Comparison of ENCODE assay signal across 20 cellular contexts in the genomic region with DNA sequence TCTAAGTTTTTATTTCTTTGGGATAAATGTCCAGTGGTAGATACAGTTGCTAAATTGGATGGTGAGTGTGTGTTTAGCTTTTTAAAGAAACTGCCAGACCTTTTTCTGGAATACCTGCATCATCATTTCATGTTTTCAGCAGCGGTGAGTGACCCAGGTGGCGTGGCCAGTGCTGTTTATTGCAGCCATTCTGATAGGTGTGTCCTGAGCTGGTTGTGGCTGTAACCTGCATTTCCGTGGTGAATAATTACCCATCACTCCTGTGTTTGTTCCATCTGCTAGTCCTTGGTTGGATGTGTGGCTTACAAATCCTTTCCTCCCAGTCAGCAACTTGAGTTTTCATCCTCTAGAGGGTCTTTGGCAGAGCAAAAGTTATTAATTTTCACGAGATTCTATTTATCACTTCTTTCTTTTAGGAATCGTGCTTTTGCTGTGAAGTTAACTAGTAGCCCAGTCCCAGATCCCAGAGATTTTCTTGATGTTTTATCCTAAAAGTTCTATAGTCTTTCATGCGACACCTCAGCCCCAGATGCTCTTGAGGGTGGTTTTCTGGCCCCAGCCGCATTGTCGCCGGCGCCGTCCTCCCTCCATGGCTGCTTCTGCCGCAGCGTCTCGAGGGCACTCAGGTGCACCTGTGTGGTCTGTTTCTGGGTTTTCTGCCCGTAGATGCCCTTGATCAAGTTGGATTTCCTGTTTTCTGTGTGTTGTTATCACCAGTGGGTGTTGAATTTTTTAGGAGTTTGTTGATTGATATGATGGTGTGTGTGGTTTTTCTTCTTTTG. TPM values are rescaled to one million over a fixed set of nuclear protein-coding genes. Genes with fewer than 3 reads are reported as not detected.
A peak's percentile ranks its signal among the peaks of the same experiment; 100 is the strongest.
DNase-seq lines count a peak whose midpoint lies in the region; ATAC-seq lines count a peak whose summit lies in the region.
"Had no signal": no experiment of that assay in that cellular context is flagged by ENCODE, and none has a peak within 500 bp of the region (broad histone marks: within the 10 kb centered on the region; RNA-seq: fewer than 3 reads in every experiment).

No MANE protein-coding gene starts in this region.

- ATAC-seq in activated T-cell treated with anti-CD3 and anti-CD28 coated beads, Interleukin-2, amount 50 U/mL, for 72 hours (replicated peaks in 1 of 2): no peak
- ATAC-seq in stimulated activated effector memory CD8-positive, alpha-beta T cell treated with anti-CD3 and anti-CD28 coated beads, Interleukin-12 subunit alpha, Interleukin-12 subunit beta, amount 100 ng/mL, for 72 hours: no peak
- no peak for ATAC-seq in GM18873 (IDR thresholded peaks at IDR 0.05; ENCODE audit: low FRiP score, unreplicated experiment)
- no peak for ATAC-seq in HG03175 (IDR thresholded peaks at IDR 0.05; ENCODE audit: unreplicated experiment)
- ATAC-seq: HCT116 had no signal

- H3K4me1 Mint-ChIP-seq in activated T-cell treated with anti-CD3 and anti-CD28 coated beads, Interleukin-2, amount 50 U/mL, for 72 hours (ENCODE audit: low read depth): no peaks in the 10 kb centered on the region
- peaks cover 16 to 37% of the 10 kb centered on the region in 2 donors for H3K4me1 Mint-ChIP-seq in immature natural killer cell
- peaks cover 49% of the 10 kb centered on the region for H3K4me1 Mint-ChIP-seq in stimulated activated effector memory CD8-positive, alpha-beta T cell treated with anti-CD3 and anti-CD28 coated beads, Interleukin-12 subunit alpha, Interleukin-12 subunit beta, amount 100 ng/mL, for 72 hours

- no peak overlapping the region for H3K4me3 Mint-ChIP-seq in activated T-cell treated with anti-CD3 and anti-CD28 coated beads, Interleukin-2, amount 50 U/mL, for 72 hours
- H3K4me3 Mint-ChIP-seq in immature natural killer cell: no peak overlapping the region
- H3K4me3 Mint-ChIP-seq in stimulated activated effector memory CD8-positive, alpha-beta T cell treated with anti-CD3 and anti-CD28 coated beads, Interleukin-12 subunit alpha, Interleukin-12 subunit beta, amount 100 ng/mL, for 72 hours: no peak overlapping the region

- no peaks in the 10 kb centered on the region for H3K27me3 Mint-ChIP-seq in activated T-cell treated with anti-CD3 and anti-CD28 coated beads, Interleukin-2, amount 50 U/mL, for 72 hours (ENCODE audit: low read depth)
- H3K27me3 Mint-ChIP-seq in immature natural killer cell (ENCODE audit: low read depth in 3 of 3): peaks cover 0 to 26% (median 2%) of the 10 kb centered on the region in 3 donors

- no peak for DNase-seq in activated T-cell treated with anti-CD3 and anti-CD28 coated beads, Interleukin-2, amount 50 U/mL, for 72 hours
- DNase-seq in activated T-cell treated with anti-CD3 and anti-CD28 coated beads, Interleukin-2, amount 50 U/mL, for 1 hour: no peak
- DNase-seq in Jurkat, Clone E6-1 (ENCODE audit: low read depth, low spot score): peak; percentile 36
- DNase-seq in immature natural killer cell (no peak), GF-D8 (lab: John Stamatoyannopoulos, UW) (no peak)
- DNase-seq in stimulated activated effector memory CD8-positive, alpha-beta T cell treated with anti-CD3 and anti-CD28 coated beads, Interleukin-12 subunit alpha, Interleukin-12 subunit beta, amount 100 ng/mL, for 72 hours (ENCODE audit: low spot score in 2 of 2): no peak
- DNase-seq: 8988T, AML-193, C1 segment of cervical spinal cord, GOT3, IMR-90, NCI-H1694, NCI-H2081, NCI-H2171 treated with DMSO at 0.1 percent for 48 hours, NCI-H524 treated with DMSO at 0.1 percent for 48 hours, NCI-H82, OCI-M1 had no signal

- peak overlapping the region; percentile 70 for H3K27ac Mint-ChIP-seq in activated T-cell treated with anti-CD3 and anti-CD28 coated beads, Interleukin-2, amount 50 U/mL, for 72 hours
- H3K27ac Mint-ChIP-seq in immature natural killer cell: peak overlapping the region in 5 of 6 donors; percentile 14 to 80 (median 40)
- peak overlapping the region; percentile 74 for H3K27ac Mint-ChIP-seq in stimulated activated effector memory CD8-positive, alpha-beta T cell treated with anti-CD3 and anti-CD28 coated beads, Interleukin-12 subunit alpha, Interleukin-12 subunit beta, amount 100 ng/mL, for 72 hours

- H3K36me3 Mint-ChIP-seq in activated T-cell treated with anti-CD3 and anti-CD28 coated beads, Interleukin-2, amount 50 U/mL, for 72 hours (ENCODE audit: insufficient read depth in 2 of 2): peaks cover 35 to 43% of the 10 kb centered on the region in 2 donors
- H3K36me3 Mint-ChIP-seq in immature natural killer cell: peaks cover 14 to 60% (median 29%) of the 10 kb centered on the region in 3 donors
- peaks cover 88% of the 10 kb centered on the region for H3K36me3 Mint-ChIP-seq in stimulated activated effector memory CD8-positive, alpha-beta T cell treated with anti-CD3 and anti-CD28 coated beads, Interleukin-12 subunit alpha, Interleukin-12 subunit beta, amount 100 ng/mL, for 72 hours

- H3K9me3 Mint-ChIP-seq in activated T-cell treated with anti-CD3 and anti-CD28 coated beads, Interleukin-2, amount 50 U/mL, for 72 hours: no peaks in the 10 kb centered on the region
- H3K9me3 Mint-ChIP-seq in immature natural killer cell: peaks cover 0 to 4% (median 0%) of the 10 kb centered on the region in 6 donors
- H3K9me3 Mint-ChIP-seq in stimulated activated effector memory CD8-positive, alpha-beta T cell treated with anti-CD3 and anti-CD28 coated beads, Interleukin-12 subunit alpha, Interleukin-12 subunit beta, amount 100 ng/mL, for 72 hours: no peaks in the 10 kb centered on the region

- H3K4me3 ChIP-seq in Jurkat, Clone E6-1 (ENCODE audit: low read length): no peak overlapping the region

RNA-seq across cellular contexts. Expression of a gene that starts 44.9 kb away (rescaled TPM):
- 100 to 1,000 TPM in 1 of 2 donors, 10 to 100 TPM in 1; 30.1 to 103 TPM for total RNA-seq in activated T-cell treated with anti-CD3 and anti-CD28 coated beads, Interleukin-2, amount 50 U/mL, for 72 hours
- 17.5 TPM for polyA plus RNA-seq in Jurkat, Clone E6-1 (2012; ENCODE audit: insufficient read depth, insufficient read length)
- polyA plus RNA-seq in immature natural killer cell: 10 to 100 TPM in 1 of 3 donors, 1 to 10 TPM in 2; 6.6 to 20.3 (median 9.3) TPM
